In the genomic region with DNA sequence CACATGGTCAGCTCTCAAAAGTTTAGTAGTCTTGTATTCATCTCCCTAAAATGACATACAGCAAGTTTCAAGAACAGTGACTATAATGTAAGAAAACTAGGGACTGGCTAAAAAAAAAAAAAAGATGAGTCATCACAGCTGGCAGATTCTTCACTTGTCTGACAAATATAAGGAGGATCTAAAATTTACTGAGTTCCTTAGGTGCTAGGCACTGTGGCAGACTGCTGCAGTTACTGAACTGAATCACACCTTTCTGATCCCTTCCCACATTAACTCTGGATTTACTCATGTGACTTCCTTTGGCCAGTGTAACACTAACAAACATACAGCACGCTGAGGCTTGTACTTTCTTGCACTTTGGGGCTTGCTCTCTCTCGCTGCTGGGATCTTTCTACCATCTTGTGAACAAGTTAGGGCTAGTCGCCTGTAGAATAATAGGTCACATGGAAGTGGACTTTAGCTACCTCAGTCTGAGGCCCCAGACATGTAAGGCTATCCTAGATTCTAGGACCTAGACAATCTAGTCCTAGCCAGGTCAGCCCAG, we compare ENCODE assay signal across 8 cellular contexts. TPM values are rescaled to one million over a fixed set of nuclear protein-coding genes. Genes with fewer than 3 reads are reported as not detected.
DNase-seq lines count a peak whose midpoint lies in the region; ATAC-seq and TF ChIP-seq lines count a peak whose summit lies in the region.

No MANE protein-coding gene starts in this region.

- DNase-seq in AG09319 (ENCODE audit: extremely low read depth, low read depth), result peak; percentile 24
- peak; percentile 30 for DNase-seq in retinal pigment epithelial cell (ENCODE audit: low read depth)
- DNase-seq in OCI-M2 (lab: John Stamatoyannopoulos, UW; ENCODE audit: unreplicated experiment), result no peak
- no peak for DNase-seq in NCI-H1048 (lab: John Stamatoyannopoulos, UW)

- peak; percentile 48 for ATAC-seq in GM21786 (IDR thresholded peaks at IDR 0.05; ENCODE audit: unreplicated experiment)
- ATAC-seq in SK-N-SH treated with all-trans-retinoic acid at 6 μM for 48 hours, result peak; percentile 90
- peak; percentile 100 for ATAC-seq in esophagus mucosa
- ATAC-seq in GM18909 (IDR thresholded peaks at IDR 0.05; ENCODE audit: poor library complexity, unreplicated experiment), result no peak

- TF ChIP-seq CTCF in AG09319 (IDR thresholded peaks at IDR 0.05; ENCODE audit: low read depth, low read length) (no peak), retinal pigment epithelial cell (conservative IDR thresholded peaks at IDR 0.05; ENCODE audit: low read depth, low read length) (no peak)

- no peak overlapping the region for H3K4me3 ChIP-seq in retinal pigment epithelial cell (ENCODE audit: low read length)

TF ChIP-seq in SK-N-SH treated with all-trans-retinoic acid at 6 μM for 48 hours, 23 proteins besides CTCF, POLR2A, EP300 and RAD21:
- no peak for TF ChIP-seq OSR1 (CRISPR knock-in tag; IDR thresholded peaks at IDR 0.05)
- peak; percentile 59; the same call in 1 of the 2 replicates for TF ChIP-seq ZNF8 (CRISPR knock-in tag; IDR thresholded peaks at IDR 0.05)

RNA-seq across cellular contexts. Expression of a gene that starts 32.1 kb away (rescaled TPM):
- total RNA-seq in esophagus mucosa, result 34.6 TPM

Comparison
In these comparisons a context has a peak if more than half of its experiments do, and no peak if none do; other contexts are left out.
1. DNase-seq: peak in AG09319 (single experiment) and retinal pigment epithelial cell (single experiment); none in OCI-M2 (single experiment) and NCI-H1048 (single experiment).